ENCODE assay signal across 1 cellular context in genomic region chr15:73996267-73996666, GRCh38.
TF ChIP-seq lines count a peak whose summit lies in the region.

No MANE protein-coding gene starts in this region.

TF ChIP-seq in IMR-90, 13 proteins besides CTCF, POLR2A, EP300 and RAD21 (continued from another document):
- TF ChIP-seq ELK1 (IDR thresholded peaks at IDR 0.05; ENCODE audit: borderline replicate concordance, low read depth, low read length) = no peak
- no peak for TF ChIP-seq MXI1 (IDR thresholded peaks at IDR 0.05; ENCODE audit: borderline replicate concordance, low read depth, low read length)
- TF ChIP-seq RFX5 (IDR thresholded peaks at IDR 0.05; ENCODE audit: low read depth, low read length) = no peak
TF ChIP-seq in IMR-90: peak in this region for 0.
